ENCODE assay signal across 8 cellular contexts in genomic region chr4:7650606-7651400, GRCh38.
DNase-seq lines count a peak whose midpoint lies in the region; ATAC-seq, FAIRE-seq and TF ChIP-seq lines count a peak whose summit lies in the region.

No MANE protein-coding gene starts in this region.

- intact Hi-C loops in kidney (cut with DNase I), result no loop called here

- H3K36me3 ChIP-seq in WERI-Rb-1 (peaks cover 21% of the 10 kb centered on the region), kidney (ENCODE audit: control insufficient read depth in 1 of 2, insufficient read depth in 2 of 2, low read length in 2 of 2) (no peaks in the 10 kb centered on the region)

- no peaks in the 10 kb centered on the region for H3K27me3 ChIP-seq in WERI-Rb-1 (ENCODE audit: insufficient read depth, low read depth, severe bottlenecking)

- DNase-seq in AG20443 (ENCODE audit: low spot score), result peak; percentile 59
- DNase-seq in HEK293T (ENCODE audit: extremely low spot score), result peak; percentile 77
- DNase-seq in WERI-Rb-1, result peak; percentile 75
- peak; percentile 37 for DNase-seq in kidney
- DNase-seq in NCI-H526 treated with DMSO at 0.1 percent for 48 hours (lab: John Stamatoyannopoulos, UW), result no peak
- DNase-seq in amniotic stem cell (lab: John Stamatoyannopoulos, UW), result no peak

- FAIRE-seq in kidney (lab: Jason Lieb, UNC), result no peak

- TF ChIP-seq CTCF in WERI-Rb-1 (IDR thresholded peaks at IDR 0.05; ENCODE audit: low read depth, low read length) (peak; percentile 85), kidney (IDR thresholded peaks at IDR 0.05; ENCODE audit: borderline replicate concordance, extremely low read depth, insufficient read depth) (no peak)

- H3K27ac ChIP-seq in WERI-Rb-1, result no peak overlapping the region
- no peak overlapping the region for H3K27ac ChIP-seq in kidney (ENCODE audit: low read depth in 2 of 2, low read length in 2 of 2)

- H3K9ac ChIP-seq in kidney (ENCODE audit: low read length in 2 of 2), result no peak overlapping the region

- H3K9me3 ChIP-seq in WERI-Rb-1 (ENCODE audit: severe bottlenecking), result no peaks in the 10 kb centered on the region
- no peaks in the 10 kb centered on the region for H3K9me3 ChIP-seq in kidney (ENCODE audit: control insufficient read depth in 1 of 2, low read length in 2 of 2)

- H3K4me3 ChIP-seq in WERI-Rb-1 (ENCODE audit: low read depth, low read length) (no peak overlapping the region), kidney (ENCODE audit: low read length in 2 of 2) (no peak overlapping the region)

- ATAC-seq in GM19351 (IDR thresholded peaks at IDR 0.05; ENCODE audit: unreplicated experiment) (no peak), GM18907 (IDR thresholded peaks at IDR 0.05; ENCODE audit: unreplicated experiment) (no peak)

- CTCF ChIA-PET in HEK293T (lab: Yijun Ruan, JAX), result interaction anchor here (0.5 to 1.1 kb wide), 6 partner anchors 8 to 442 kb away, joined by 3 to 5 read pairs (median 3); no protein-coding TSS in a partner anchor

- H3K4me1 ChIP-seq in kidney (ENCODE audit: control insufficient read depth in 1 of 2, insufficient read depth in 1 of 2, low read depth in 1 of 2, low read length in 2 of 2), result no peaks in the 10 kb centered on the region

- POLR2A ChIA-PET in HEK293T (lab: Yijun Ruan, JAX), result no interaction called here

TF ChIP-seq in HEK293T, 16 proteins besides CTCF, POLR2A, EP300 and RAD21:
- TF ChIP-seq FOXM1 (IDR thresholded peaks at IDR 0.05; ENCODE audit: borderline replicate concordance), result no peak
- TF ChIP-seq SUZ12 (IDR thresholded peaks at IDR 0.05), result no peak
- TF ChIP-seq L3MBTL2 (conservative IDR thresholded peaks at IDR 0.05), result no peak
- no peak for TF ChIP-seq BHLHE40 (IDR thresholded peaks at IDR 0.05; ENCODE audit: borderline replicate concordance)

Comparison
In these comparisons a context has a peak if more than half of its experiments do, and no peak if none do; other contexts are left out.
1. DNase-seq: peak in AG20443 (single experiment), HEK293T (single experiment), WERI-Rb-1 (single experiment) and kidney (single experiment); none in NCI-H526 treated with DMSO at 0.1 percent for 48 hours (single experiment) and amniotic stem cell (single experiment).